Comparison of ENCODE assay signal across 13 cellular contexts in genomic region chr4:108622828-108623227, GRCh38. TPM values are rescaled to one million over a fixed set of nuclear protein-coding genes. Genes with fewer than 3 reads are reported as not detected.
DNase-seq lines count a peak whose midpoint lies in the region; ATAC-seq, FAIRE-seq and TF ChIP-seq lines count a peak whose summit lies in the region.
"Had no signal": no experiment of that assay in that cellular context is flagged by ENCODE, and none has a peak within 500 bp of the region (broad histone marks: within the 10 kb centered on the region; RNA-seq: fewer than 3 reads in every experiment).

No MANE protein-coding gene starts in this region.

- no peak overlapping the region for H3K27ac ChIP-seq in A549
- H3K27ac ChIP-seq: gastroesophageal sphincter had no signal

- H3K27me3 Mint-ChIP-seq in WTC11 (ENCODE audit: low read depth): peaks cover 3% of the 10 kb centered on the region; the same call in 1 of the 2 replicates

- H3K4me3 ChIP-seq in A549: peak overlapping the region; percentile 80; the same call in 2 of the 3 replicates
- H3K4me3 ChIP-seq in GM06990 (replicated peaks; ENCODE audit: low read depth, low read length): peak overlapping the region; percentile 99
- H3K4me3 ChIP-seq in iPS-15b (ENCODE audit: low read depth, low read length): no peak overlapping the region
- H3K4me3 ChIP-seq: gastroesophageal sphincter had no signal

- no peaks in the 10 kb centered on the region for H3K9me3 ChIP-seq in A549
- H3K9me3 ChIP-seq in iPS-15b (ENCODE audit: control insufficient read depth, insufficient read depth, low read length): no peaks in the 10 kb centered on the region
- H3K9me3 ChIP-seq: gastroesophageal sphincter had no signal

- H3K9ac ChIP-seq in iPS-15b (ENCODE audit: low read depth, low read length): peak overlapping the region; percentile 100

- TF ChIP-seq POLR2A in A549 (IDR thresholded peaks at IDR 0.05; ENCODE audit: low read length): no peak
- no peak for TF ChIP-seq POLR2A in GM12892 (IDR thresholded peaks at IDR 0.05; ENCODE audit: low read depth, low read length)

- peak overlapping the region; percentile 99 for H3K4me3 Mint-ChIP-seq in WTC11
- H3K4me3 Mint-ChIP-seq: CD14-positive monocyte had no signal

- H3K9me3 Mint-ChIP-seq in WTC11: no peaks in the 10 kb centered on the region
- H3K9me3 Mint-ChIP-seq: CD14-positive monocyte had no signal

- peaks cover 21% of the 10 kb centered on the region for H3K36me3 ChIP-seq in GM06990 (ENCODE audit: control insufficient read depth, insufficient read depth, low read length)
- peaks cover 44% of the 10 kb centered on the region for H3K36me3 ChIP-seq in iPS-15b (ENCODE audit: control insufficient read depth, insufficient read depth, low read length)

- no peak for TF ChIP-seq EP300 in A549 (IDR thresholded peaks at IDR 0.05)

- FAIRE-seq in A549 (lab: Jason Lieb, UNC) (no peak), GM12892 (lab: Jason Lieb, UNC) (no peak)

- POLR2A ChIA-PET in A549 (lab: Yijun Ruan, JAX) (no interaction called here), WTC11 (lab: Charles Lee) (no interaction called here)

- H3K4me1 ChIP-seq in A549: peaks cover 28% of the 10 kb centered on the region; the same call in 2 of the 3 replicates
- H3K4me1 ChIP-seq in iPS-15b (ENCODE audit: control insufficient read depth, insufficient read depth, low read length): peaks cover 7% of the 10 kb centered on the region

- H3K36me3 Mint-ChIP-seq in WTC11: peaks cover 65% of the 10 kb centered on the region

- CTCF ChIA-PET in A549 (lab: Yijun Ruan, JAX) (interaction anchor here (1.0 kb wide), 1 partner anchor 10 kb away, joined by 3 read pairs; no protein-coding TSS in a partner anchor), WTC11 (lab: Charles Lee) (no interaction called here)

- no peak for TF ChIP-seq RAD21 in A549 (conservative IDR thresholded peaks at IDR 0.05 in 1 of 2, IDR thresholded peaks at IDR 0.05 in 1 of 2)

- WGBS in A549 (ENCODE audit: missing lambda C conversion rate): 85% methylated on average over 5 of the region's 5 CpGs

- DNase-seq in A549 (ENCODE audit: low read depth in 1 of 2, low spot score in 1 of 2) (no peak), GM06990 (ENCODE audit: extremely low read depth, insufficient read length) (no peak), WTC11 (ENCODE audit: low spot score) (no peak), SHP77 treated with DMSO at 0.1 percent for 48 hours (lab: John Stamatoyannopoulos, UW) (no peak), GOT3 (lab: John Stamatoyannopoulos, UW) (no peak), GM12892 (ENCODE audit: insufficient read length) (no peak)
- DNase-seq: NCI-H2171 treated with DMSO at 0.1 percent for 48 hours; stimulated activated naive CD4-positive, alpha-beta T cell had no signal

- no peak for TF ChIP-seq CTCF in A549 (IDR thresholded peaks at IDR 0.05)
- TF ChIP-seq CTCF in GM06990 (IDR thresholded peaks at IDR 0.05; ENCODE audit: insufficient read depth, low read length, poor library complexity, severe bottlenecking): no peak
- TF ChIP-seq CTCF in WTC11 (IDR thresholded peaks at IDR 0.05): no peak

- ATAC-seq in A549 (no peak), WTC11 (no peak), GM18498 (IDR thresholded peaks at IDR 0.05; ENCODE audit: unreplicated experiment) (no peak)
- ATAC-seq: gastroesophageal sphincter, Right ventricle myocardium inferior had no signal

- peak overlapping the region; percentile 88 for H3K4me2 ChIP-seq in A549

- peaks cover 28% of the 10 kb centered on the region for H3K4me1 Mint-ChIP-seq in WTC11

- H3K27ac Mint-ChIP-seq in WTC11: peak overlapping the region; percentile 76

- H3K27me3 ChIP-seq in GM06990 (replicated peaks; ENCODE audit: control insufficient read depth, insufficient read depth, low read length): no peaks in the 10 kb centered on the region
- no peaks in the 10 kb centered on the region for H3K27me3 ChIP-seq in iPS-15b (ENCODE audit: control insufficient read depth, insufficient read depth, low read length)
- H3K27me3 ChIP-seq: gastroesophageal sphincter had no signal

TF ChIP-seq in A549, 52 proteins besides CTCF, POLR2A, EP300 and RAD21:
- TF ChIP-seq JUN (IDR thresholded peaks at IDR 0.05) (no peak), MAZ (IDR thresholded peaks at IDR 0.05; ENCODE audit: borderline replicate concordance, low read depth, low read length) (no peak), BHLHE40 (IDR thresholded peaks at IDR 0.05; ENCODE audit: low read depth, low read length) (no peak), FOXS1 (CRISPR knock-in tag; IDR thresholded peaks at IDR 0.05) (no peak), RCOR1 (IDR thresholded peaks at IDR 0.05; ENCODE audit: low read depth, low read length) (no peak), HOXA7 (CRISPR knock-in tag; IDR thresholded peaks at IDR 0.05) (no peak), MAFK (IDR thresholded peaks at IDR 0.05; ENCODE audit: partially characterized antibody) (no peak), HOXB13 (CRISPR knock-in tag; IDR thresholded peaks at IDR 0.05; ENCODE audit: low read depth) (no peak), KDM1A (IDR thresholded peaks at IDR 0.05; ENCODE audit: low read depth) (no peak), FOSB (CRISPR knock-in tag; IDR thresholded peaks at IDR 0.05) (no peak), NR3C1 (IDR thresholded peaks at IDR 0.05) (no peak), TFCP2L1 (CRISPR knock-in tag; IDR thresholded peaks at IDR 0.05) (no peak), HOXB5 (CRISPR knock-in tag; IDR thresholded peaks at IDR 0.05) (no peak), MYC (IDR thresholded peaks at IDR 0.05; ENCODE audit: borderline replicate concordance, low read length) (no peak)
- TF ChIP-seq, protein P1, sequence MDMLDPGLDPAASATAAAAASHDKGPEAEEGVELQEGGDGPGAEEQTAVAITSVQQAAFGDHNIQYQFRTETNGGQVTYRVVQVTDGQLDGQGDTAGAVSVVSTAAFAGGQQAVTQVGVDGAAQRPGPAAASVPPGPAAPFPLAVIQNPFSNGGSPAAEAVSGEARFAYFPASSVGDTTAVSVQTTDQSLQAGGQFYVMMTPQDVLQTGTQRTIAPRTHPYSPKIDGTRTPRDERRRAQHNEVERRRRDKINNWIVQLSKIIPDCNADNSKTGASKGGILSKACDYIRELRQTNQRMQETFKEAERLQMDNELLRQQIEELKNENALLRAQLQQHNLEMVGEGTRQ (IDR thresholded peaks at IDR 0.05): no peak

TF ChIP-seq in WTC11, 78 proteins besides CTCF, POLR2A, EP300 and RAD21 (continues in another document):
- TF ChIP-seq ZNF423 (CRISPR knock-in tag; IDR thresholded peaks at IDR 0.05) (no peak), ATF3 (CRISPR knock-in tag; conservative IDR thresholded peaks at IDR 0.05) (no peak), CREM (CRISPR knock-in tag; IDR thresholded peaks at IDR 0.05) (no peak), TCF7 (CRISPR knock-in tag; IDR thresholded peaks at IDR 0.05; ENCODE audit: low read depth) (no peak), E2F4 (CRISPR knock-in tag; IDR thresholded peaks at IDR 0.05; ENCODE audit: borderline replicate concordance, low read depth) (no peak), NR3C1 (CRISPR knock-in tag; conservative IDR thresholded peaks at IDR 0.05; ENCODE audit: low read depth) (no peak)
- TF ChIP-seq, protein P2, sequence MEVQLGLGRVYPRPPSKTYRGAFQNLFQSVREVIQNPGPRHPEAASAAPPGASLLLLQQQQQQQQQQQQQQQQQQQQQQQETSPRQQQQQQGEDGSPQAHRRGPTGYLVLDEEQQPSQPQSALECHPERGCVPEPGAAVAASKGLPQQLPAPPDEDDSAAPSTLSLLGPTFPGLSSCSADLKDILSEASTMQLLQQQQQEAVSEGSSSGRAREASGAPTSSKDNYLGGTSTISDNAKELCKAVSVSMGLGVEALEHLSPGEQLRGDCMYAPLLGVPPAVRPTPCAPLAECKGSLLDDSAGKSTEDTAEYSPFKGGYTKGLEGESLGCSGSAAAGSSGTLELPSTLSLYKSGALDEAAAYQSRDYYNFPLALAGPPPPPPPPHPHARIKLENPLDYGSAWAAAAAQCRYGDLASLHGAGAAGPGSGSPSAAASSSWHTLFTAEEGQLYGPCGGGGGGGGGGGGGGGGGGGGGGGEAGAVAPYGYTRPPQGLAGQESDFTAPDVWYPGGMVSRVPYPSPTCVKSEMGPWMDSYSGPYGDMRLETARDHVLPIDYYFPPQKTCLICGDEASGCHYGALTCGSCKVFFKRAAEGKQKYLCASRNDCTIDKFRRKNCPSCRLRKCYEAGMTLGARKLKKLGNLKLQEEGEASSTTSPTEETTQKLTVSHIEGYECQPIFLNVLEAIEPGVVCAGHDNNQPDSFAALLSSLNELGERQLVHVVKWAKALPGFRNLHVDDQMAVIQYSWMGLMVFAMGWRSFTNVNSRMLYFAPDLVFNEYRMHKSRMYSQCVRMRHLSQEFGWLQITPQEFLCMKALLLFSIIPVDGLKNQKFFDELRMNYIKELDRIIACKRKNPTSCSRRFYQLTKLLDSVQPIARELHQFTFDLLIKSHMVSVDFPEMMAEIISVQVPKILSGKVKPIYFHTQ (CRISPR knock-in tag; IDR thresholded peaks at IDR 0.05): peak; percentile 23; the same call in 1 of the 2 replicates

RNA-seq across cellular contexts. Expression of gene RPL34, which starts 2.5 kb away (rescaled TPM):
- polyA plus RNA-seq in A549 (2011; rRNA removed): 1,255 and 1,328 TPM in 2 replicates
- 912 and 1,065 TPM in 2 replicates for polyA plus RNA-seq in A549 (2012; cell fraction: cytosol; rRNA removed)
- polyA plus RNA-seq in A549 (2012; cell fraction: nucleus; rRNA removed): 210 and 338 TPM in 2 replicates
- polyA plus RNA-seq in A549 (2017; fragmentation: RNase III; extraction: RNeasy Plus Mini Kit Qiagen cat#74134 plus additional on column Dnase treatment): 918 to 949 TPM (median 926 TPM) in 3 replicates
- polyA minus RNA-seq in A549 (2011; rRNA and poly(A)+ RNA removed): 90.8 and 134 TPM in 2 replicates
- 1,253 to 1,310 TPM (median 1,269 TPM) in 3 replicates for total RNA-seq in WTC11 (2021)
- polyA plus RNA-seq in GM12892 (2012; ENCODE audit: missing spikeins): 8,786 TPM

RNA-seq across cellular contexts. Expression of gene OSTC, which starts 27.6 kb away (rescaled TPM):
- 133 and 166 TPM in 2 replicates for polyA plus RNA-seq in A549 (2011; rRNA removed)
- 41.4 and 57.1 TPM in 2 replicates for polyA plus RNA-seq in A549 (2012; cell fraction: cytosol; rRNA removed)
- 13.8 and 42.1 TPM in 2 replicates for polyA plus RNA-seq in A549 (2012; cell fraction: nucleus; rRNA removed)
- polyA plus RNA-seq in A549 (2017; fragmentation: RNase III; extraction: RNeasy Plus Mini Kit Qiagen cat#74134 plus additional on column Dnase treatment): 107 to 128 TPM (median 127 TPM) in 3 replicates
- 41.3 and 56.3 TPM in 2 replicates for polyA minus RNA-seq in A549 (2011; rRNA and poly(A)+ RNA removed)
- total RNA-seq in WTC11 (2021): 123 to 132 TPM (median 125 TPM) in 3 replicates
- polyA plus RNA-seq in GM12892 (2012; ENCODE audit: missing spikeins): 132 TPM
